Comparison of ENCODE assay signal across 8 cellular contexts in genomic region chr11:74989269-74989655, GRCh38. TPM values are rescaled to one million over a fixed set of nuclear protein-coding genes. Genes with fewer than 3 reads are reported as not detected.
DNase-seq lines count a peak whose midpoint lies in the region; ATAC-seq and TF ChIP-seq lines count a peak whose summit lies in the region.

No MANE protein-coding gene starts in this region.

- H3K9ac ChIP-seq in mucosa of stomach (ENCODE audit: low read length): peak overlapping the region; percentile 76

- ATAC-seq in Right ventricle myocardium superior (ENCODE audit: poor library complexity): no peak
- no peak for ATAC-seq in central memory CD8-positive, alpha-beta T cell (replicated peaks; ENCODE audit: extremely low read depth, poor library complexity, severe bottlenecking)
- no peak for ATAC-seq in GM21360 (IDR thresholded peaks at IDR 0.05; ENCODE audit: unreplicated experiment)

- H3K27me3 ChIP-seq in left ventricle myocardium inferior (ENCODE audit: low read depth): no peaks in the 10 kb centered on the region
- H3K27me3 ChIP-seq in MG63: no peaks in the 10 kb centered on the region
- H3K27me3 ChIP-seq in mucosa of stomach (ENCODE audit: control insufficient read depth, insufficient read depth, low read length): no peaks in the 10 kb centered on the region

- H3K4me1 ChIP-seq in left ventricle myocardium inferior (peaks cover 19% of the 10 kb centered on the region), mucosa of stomach (ENCODE audit: control insufficient read depth, insufficient read depth, low read length) (peaks cover 13% of the 10 kb centered on the region)

- H3K36me3 Mint-ChIP-seq in central memory CD8-positive, alpha-beta T cell (ENCODE audit: insufficient read depth): peaks cover 5% of the 10 kb centered on the region

- no peak for TF ChIP-seq CTCF in left ventricle myocardium inferior (IDR thresholded peaks at IDR 0.05; ENCODE audit: borderline replicate concordance)

- intact Hi-C loops in left ventricle myocardium inferior (cut with micrococcal nuclease): no loop called here
- intact Hi-C loops in Right ventricle myocardium superior (cut with DNase I): no loop called here

- H3K9me3 ChIP-seq in left ventricle myocardium inferior (replicated peaks): no peaks in the 10 kb centered on the region
- no peaks in the 10 kb centered on the region for H3K9me3 ChIP-seq in MG63
- no peaks in the 10 kb centered on the region for H3K9me3 ChIP-seq in mucosa of stomach (ENCODE audit: control insufficient read depth, low read length)

- H3K4me1 Mint-ChIP-seq in central memory CD8-positive, alpha-beta T cell: peaks cover 26% of the 10 kb centered on the region

- H3K27ac ChIP-seq in left ventricle myocardium inferior (replicated peaks): peak overlapping the region; percentile 67

- no peaks in the 10 kb centered on the region for H3K27me3 Mint-ChIP-seq in central memory CD8-positive, alpha-beta T cell

- DNase-seq in left ventricle myocardium inferior (no peak), Right ventricle myocardium superior (no peak), MG63 (peak; percentile 1), anterior cingulate cortex (lab: John Stamatoyannopoulos, UW) (no peak), NCI-H146 (lab: John Stamatoyannopoulos, UW) (no peak)
- DNase-seq in central memory CD8-positive, alpha-beta T cell (ENCODE audit: low spot score in 2 of 2): no peak

- peak overlapping the region; percentile 73 for H3K27ac Mint-ChIP-seq in central memory CD8-positive, alpha-beta T cell (ENCODE audit: low read depth)

- H3K36me3 ChIP-seq in left ventricle myocardium inferior: no peaks in the 10 kb centered on the region
- peaks cover under 1% of the 10 kb centered on the region for H3K36me3 ChIP-seq in MG63
- no peaks in the 10 kb centered on the region for H3K36me3 ChIP-seq in mucosa of stomach (ENCODE audit: control insufficient read depth, insufficient read depth, low read length)

- peak overlapping the region; percentile 91 for H3K4me3 Mint-ChIP-seq in central memory CD8-positive, alpha-beta T cell

- no peaks in the 10 kb centered on the region for H3K9me3 Mint-ChIP-seq in central memory CD8-positive, alpha-beta T cell

- H3K4me3 ChIP-seq in left ventricle myocardium inferior (peak overlapping the region; percentile 73), MG63 (peak overlapping the region; percentile 83), mucosa of stomach (ENCODE audit: low read length) (peak overlapping the region; percentile 87)

RNA-seq across cellular contexts. Expression of gene NEU3, which starts 0.5 kb away (rescaled TPM):
- total RNA-seq in left ventricle myocardium inferior (9.9 TPM), Right ventricle myocardium superior (3.5 TPM)
- 4.9 and 10.9 TPM in 2 replicates for total RNA-seq in MG63 (2014; rRNA removed; shearing (Covaris generic); ENCODE audit: low replicate concordance)

RNA-seq across cellular contexts. Expression of gene SPCS2, which starts 40.2 kb away (rescaled TPM):
- total RNA-seq in left ventricle myocardium inferior (103 TPM), Right ventricle myocardium superior (98.4 TPM)
- 15.6 and 17.1 TPM in 2 replicates for total RNA-seq in MG63 (2014; rRNA removed; shearing (Covaris generic); ENCODE audit: low replicate concordance)

RNA-seq across cellular contexts. Expression of gene XRRA1, which starts 40.4 kb away (rescaled TPM):
- 7.0 TPM for total RNA-seq in left ventricle myocardium inferior
- 5.3 TPM for total RNA-seq in Right ventricle myocardium superior
- 1.1 and 64.7 TPM in 2 replicates for total RNA-seq in MG63 (2014; rRNA removed; shearing (Covaris generic); ENCODE audit: low replicate concordance)
